ENCODE assay signal across 9 cellular contexts in the genomic region with DNA sequence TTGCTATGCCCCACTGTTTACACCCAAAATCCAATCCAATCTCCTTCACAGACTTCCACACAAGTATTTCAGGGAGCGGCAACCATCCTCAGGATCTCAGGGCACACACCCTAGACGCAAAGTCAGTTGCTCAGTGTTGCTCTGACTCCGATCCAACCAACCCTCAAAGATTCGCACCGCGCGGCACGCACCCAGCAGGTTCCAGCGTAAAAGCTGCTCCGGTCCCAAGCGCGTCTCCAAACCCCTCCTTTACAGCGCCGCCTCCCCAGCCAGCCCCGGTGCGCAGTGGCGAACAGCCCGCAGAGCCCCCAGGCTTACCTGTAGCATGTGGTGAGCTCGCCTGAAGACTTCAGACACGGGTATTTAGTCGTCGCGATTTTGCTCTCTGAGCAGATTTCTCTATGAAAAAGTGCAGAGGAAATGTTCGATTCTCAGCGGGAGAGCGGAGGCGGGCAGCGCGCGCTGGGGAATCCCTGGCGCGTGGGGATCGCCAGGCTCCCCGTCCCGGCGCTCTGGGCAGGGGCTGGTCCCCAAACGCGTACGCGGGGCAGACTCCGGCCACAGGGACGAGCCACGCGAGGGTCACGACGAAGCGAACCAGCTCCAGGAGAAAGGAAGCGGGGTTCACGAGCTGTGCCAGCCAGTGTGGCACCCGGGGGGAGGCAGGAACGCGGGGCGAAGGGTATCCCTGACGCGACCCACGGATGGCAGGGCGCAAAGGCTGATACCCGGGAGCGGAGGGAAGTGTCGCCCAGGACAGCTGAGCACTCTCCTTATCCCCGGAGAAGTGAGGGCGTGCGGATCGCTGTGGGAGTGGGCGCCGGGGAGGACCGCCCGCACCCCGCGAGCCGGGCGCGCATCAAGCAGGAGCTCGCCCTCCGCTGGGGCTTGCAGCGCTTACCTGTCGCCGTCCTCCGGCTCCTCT. TPM values are rescaled to one million over a fixed set of nuclear protein-coding genes. Genes with fewer than 3 reads are reported as not detected.
DNase-seq lines count a peak whose midpoint lies in the region; ATAC-seq and TF ChIP-seq lines count a peak whose summit lies in the region.
"Had no signal": no experiment of that assay in that cellular context is flagged by ENCODE, and none has a peak within 500 bp of the region (broad histone marks: within the 10 kb centered on the region; RNA-seq: fewer than 3 reads in every experiment).

No MANE protein-coding gene starts in this region.

- CTCF ChIA-PET in activated CD4-positive, alpha-beta T cell treated with anti-CD3 and anti-CD28 coated beads for 36 hours (lab: Charles Lee): interaction anchor here (0.7 to 2.4 kb wide), 12 partner anchors 9 to 815 kb away, joined by 3 to 18 read pairs (median 4); no protein-coding TSS in a partner anchor

- H3K9me3 Mint-ChIP-seq in activated CD4-positive, alpha-beta T cell treated with anti-CD3 and anti-CD28 coated beads for 36 hours (ENCODE audit: low read depth): no peaks in the 10 kb centered on the region
- H3K9me3 Mint-ChIP-seq in endothelial cell (ENCODE audit: unreplicated experiment): no peaks in the 10 kb centered on the region
- H3K9me3 Mint-ChIP-seq: activated B cell treated with CpG ODN at 0.5 μM for 24 hours had no signal

- no peak overlapping the region for H3K27ac Mint-ChIP-seq in activated CD4-positive, alpha-beta T cell treated with anti-CD3 and anti-CD28 coated beads for 36 hours
- H3K27ac Mint-ChIP-seq in endothelial cell (ENCODE audit: unreplicated experiment): no peak overlapping the region
- H3K27ac Mint-ChIP-seq: activated B cell treated with CpG ODN at 0.5 μM for 24 hours had no signal

- H3K4me3 Mint-ChIP-seq in activated CD4-positive, alpha-beta T cell treated with anti-CD3 and anti-CD28 coated beads for 36 hours: no peak overlapping the region
- H3K4me3 Mint-ChIP-seq in endothelial cell (ENCODE audit: unreplicated experiment): peak overlapping the region; percentile 11

- peaks cover 47% of the 10 kb centered on the region for H3K27me3 Mint-ChIP-seq in activated CD4-positive, alpha-beta T cell treated with anti-CD3 and anti-CD28 coated beads for 36 hours
- H3K27me3 Mint-ChIP-seq in endothelial cell (ENCODE audit: unreplicated experiment): peaks cover 9% of the 10 kb centered on the region

- peak; percentile 47 for ATAC-seq in activated CD4-positive, alpha-beta T cell treated with anti-CD3 and anti-CD28 coated beads for 36 hours
- no peak for ATAC-seq in HG03108 (IDR thresholded peaks at IDR 0.05; ENCODE audit: unreplicated experiment)

- DNase-seq in activated CD4-positive, alpha-beta T cell treated with anti-CD3 and anti-CD28 coated beads for 36 hours: peak; percentile 32
- no peak for DNase-seq in activated CD4-positive, alpha-beta T cell treated with anti-CD3 and anti-CD28 coated beads for 1 hour
- DNase-seq in NCI-H1105 (lab: John Stamatoyannopoulos, UW): peak; percentile 24
- peak; percentile 22 for DNase-seq in endothelial cell (ENCODE audit: low spot score)
- peak; percentile 65 for DNase-seq in myocyte (ENCODE audit: low read depth)
- DNase-seq in NCI-H446 (lab: John Stamatoyannopoulos, UW): no peak
- no peak for DNase-seq in superior temporal gyrus (ENCODE audit: extremely low spot score)
- DNase-seq: activated B cell treated with CpG ODN at 0.5 μM for 24 hours had no signal

- intact Hi-C loops in activated CD4-positive, alpha-beta T cell treated with anti-CD3 and anti-CD28 coated beads for 36 hours (cut with DNase I, micrococcal nuclease): loop anchor here (2.0 to 10.0 kb wide), 3 partner anchors 126 to 422 kb away; partner anchors contain the start of gene RAX (in 1 of the 2)

- POLR2A ChIA-PET in activated CD4-positive, alpha-beta T cell treated with anti-CD3 and anti-CD28 coated beads for 36 hours (lab: Charles Lee): no interaction called here

- H3K36me3 Mint-ChIP-seq in activated CD4-positive, alpha-beta T cell treated with anti-CD3 and anti-CD28 coated beads for 36 hours (ENCODE audit: low read depth): no peaks in the 10 kb centered on the region
- H3K36me3 Mint-ChIP-seq in endothelial cell (ENCODE audit: low read depth, unreplicated experiment): no peaks in the 10 kb centered on the region

- no peak for TF ChIP-seq CTCF in endothelial cell (IDR thresholded peaks at IDR 0.05; ENCODE audit: unreplicated experiment)

- H3K4me1 Mint-ChIP-seq in activated CD4-positive, alpha-beta T cell treated with anti-CD3 and anti-CD28 coated beads for 36 hours: peaks cover 8% of the 10 kb centered on the region
- peaks cover 9% of the 10 kb centered on the region for H3K4me1 Mint-ChIP-seq in endothelial cell (ENCODE audit: unreplicated experiment)

RNA-seq across cellular contexts. Expression of gene CCBE1, which starts 0.7 kb away (rescaled TPM):
- under 1 TPM in 1 of 2 experiments, not detected in 1; 0.14 TPM for total RNA-seq in activated CD4-positive, alpha-beta T cell treated with anti-CD3 and anti-CD28 coated beads for 36 hours
- 1.2 TPM for total RNA-seq in endothelial cell (ENCODE audit: unreplicated experiment)
- total RNA-seq in myocyte: 5.6 and 8.6 TPM in 2 replicates
- polyA plus RNA-seq in myocyte (2012): 5.0 TPM

Comparison
In these comparisons a context has a peak if more than half of its experiments do, and no peak if none do; other contexts are left out.
1. DNase-seq: peak in activated CD4-positive, alpha-beta T cell treated with anti-CD3 and anti-CD28 coated beads for 36 hours (single experiment), NCI-H1105 (single experiment), endothelial cell (single experiment) and myocyte (single experiment); none in activated CD4-positive, alpha-beta T cell treated with anti-CD3 and anti-CD28 coated beads for 1 hour (single experiment), NCI-H446 (0 of 2) and superior temporal gyrus (single experiment).